ENCODE assay signal across 9 cellular contexts in genomic region chr2:127887452-127888219, GRCh38. TPM values are rescaled to one million over a fixed set of nuclear protein-coding genes. Genes with fewer than 3 reads are reported as not detected.
DNase-seq lines count a peak whose midpoint lies in the region; ATAC-seq, FAIRE-seq and TF ChIP-seq lines count a peak whose summit lies in the region.
"Had no signal": no experiment of that assay in that cellular context is flagged by ENCODE, and none has a peak within 500 bp of the region (broad histone marks: within the 10 kb centered on the region; RNA-seq: fewer than 3 reads in every experiment).

No MANE protein-coding gene starts in this region.

- CTCF ChIA-PET in activated naive CD4-positive, alpha-beta T cell treated with anti-CD3 and anti-CD28 coated beads, Interleukin-2, amount 10 ng/mL, durations not matched to agents 7 days and 5 days (lab: Charles Lee), result interaction anchor here (1.4 kb wide), 1 partner anchor 9 kb away, joined by 3 read pairs; no protein-coding TSS in a partner anchor
- CTCF ChIA-PET in HepG2 (lab: Yijun Ruan, JAX; ENCODE audit: low intra/inter-chr PET ratio, low total read pairs), result no interaction called here

- TF ChIP-seq EP300 in HepG2 (IDR thresholded peaks at IDR 0.05; ENCODE audit: low read depth in 2 of 2, low read length in 2 of 2) (no peak), HepG2 (CRISPR knock-in tag; IDR thresholded peaks at IDR 0.05; ENCODE audit: borderline replicate concordance) (no peak), upper lobe of left lung (IDR thresholded peaks at IDR 0.05) (no peak)

- peak overlapping the region; percentile 6 for H3K27ac ChIP-seq in HepG2 (ENCODE audit: extremely low read length, insufficient read depth, low read length)
- H3K27ac ChIP-seq in upper lobe of left lung, result peak overlapping the region in 3 of 4 donors; percentile 38 to 94 (median 94)

- no peak overlapping the region for H2AFZ ChIP-seq in HepG2 (ENCODE audit: low read length)

- H3K27ac Mint-ChIP-seq in activated naive CD4-positive, alpha-beta T cell treated with anti-CD3 and anti-CD28 coated beads, Interleukin-2, amount 10 ng/mL, durations not matched to agents 7 days and 5 days, result no peak overlapping the region

- H3K9ac ChIP-seq in HepG2 (ENCODE audit: insufficient read depth, low read depth, low read length), result peak overlapping the region; percentile 64

- in situ Hi-C loops in astrocyte of the spinal cord (cut with HindIII; ENCODE audit: low sequenced_read_pairs) (no loop called here), HepG2 (cut with HindIII; ENCODE audit: extremely low pct_ligation_motif_present, low pct_unique_long_range_greater_than_20kb) (no loop called here), ACHN (cut with HindIII; ENCODE audit: low pct_ligation_motif_present, low pct_unique_long_range_greater_than_20kb, low sequenced_read_pairs) (no loop called here)

- peaks cover 35% of the 10 kb centered on the region for H3K79me2 ChIP-seq in HepG2 (ENCODE audit: insufficient read depth, low read length)

- H3K4me2 ChIP-seq in HepG2 (ENCODE audit: low read depth, low read length), result peak overlapping the region; percentile 68

- WGBS in HepG2 (ENCODE audit: low lambda C conversion rate), result 74% methylated on average over 6 of the region's 6 CpGs
- 45 to 57% methylated on average over 6 of the region's 6 CpGs for WGBS in upper lobe of left lung, 2 donors

- no peak for FAIRE-seq in HepG2 (lab: Jason Lieb, UNC)
- FAIRE-seq: G401.6 had no signal

- peak overlapping the region; percentile 57 for H3K4me3 ChIP-seq in astrocyte of the spinal cord (ENCODE audit: low read depth, low read length)
- peak overlapping the region; percentile 46 to 49 (median 48) for H3K4me3 ChIP-seq in HepG2 (replicated peaks in 1 of 3; ENCODE audit: insufficient read depth in 1 of 3, low read depth in 2 of 3, low read length in 3 of 3)
- H3K4me3 ChIP-seq in upper lobe of left lung, result peak overlapping the region in 2 of 4 donors; percentile 60 to 74

- POLR2A ChIA-PET in HepG2 (lab: Yijun Ruan, JAX), result no interaction called here

- ATAC-seq in HepG2, result no peak
- ATAC-seq in upper lobe of left lung (ENCODE audit: low FRiP score in 2 of 2), result no peak

- no peak for TF ChIP-seq POLR2A in HepG2 (IDR thresholded peaks at IDR 0.05; ENCODE audit: insufficient read depth in 1 of 2, low read depth in 2 of 2, low read length in 2 of 2)
- no peak for TF ChIP-seq POLR2A in upper lobe of left lung (IDR thresholded peaks at IDR 0.05)

- H3K4me1 Mint-ChIP-seq in activated naive CD4-positive, alpha-beta T cell treated with anti-CD3 and anti-CD28 coated beads, Interleukin-2, amount 10 ng/mL, durations not matched to agents 7 days and 5 days, result peaks cover 36% of the 10 kb centered on the region

- peaks cover 17% of the 10 kb centered on the region for H3K36me3 Mint-ChIP-seq in activated naive CD4-positive, alpha-beta T cell treated with anti-CD3 and anti-CD28 coated beads, Interleukin-2, amount 10 ng/mL, durations not matched to agents 7 days and 5 days

- no peak for DNase-seq in activated naive CD4-positive, alpha-beta T cell treated with anti-CD3 and anti-CD28 coated beads, Interleukin-2, amount 10 ng/mL, durations not matched to agents 7 days and 5 days
- no peak for DNase-seq in activated naive CD4-positive, alpha-beta T cell treated with Interleukin-2 at 50 U/mL for 16 hours
- DNase-seq in astrocyte of the spinal cord (ENCODE audit: low read depth, low spot score), result peak; percentile 23
- no peak for DNase-seq in HepG2 (ENCODE audit: low spot score)
- DNase-seq in upper lobe of left lung, result no peak
- DNase-seq in NCI-H2171 treated with DMSO at 0.1 percent for 48 hours (lab: John Stamatoyannopoulos, UW), result no peak
- DNase-seq in NCI-H446 (lab: John Stamatoyannopoulos, UW), result no peak
- DNase-seq in ACHN, result no peak

- peaks cover 50% of the 10 kb centered on the region for H3K4me1 ChIP-seq in HepG2 (ENCODE audit: insufficient read depth, low read length)
- H3K4me1 ChIP-seq in upper lobe of left lung, result peaks cover 21 to 32% (median 23%) of the 10 kb centered on the region in 4 donors

- peak overlapping the region; percentile 79 for H3K4me3 Mint-ChIP-seq in activated naive CD4-positive, alpha-beta T cell treated with anti-CD3 and anti-CD28 coated beads, Interleukin-2, amount 10 ng/mL, durations not matched to agents 7 days and 5 days

- no peak for TF ChIP-seq RAD21 in HepG2 (CRISPR knock-in tag; IDR thresholded peaks at IDR 0.05)

- H3K36me3 ChIP-seq in HepG2 (replicated peaks in 1 of 2; ENCODE audit: control insufficient read depth in 1 of 2, insufficient read depth in 2 of 2, low read length in 2 of 2) (peaks cover 0 to 7% of the 10 kb centered on the region in 2 experiments; a peak in 2 of 5 replicates), upper lobe of left lung (peaks cover 0 to 8% (median 3%) of the 10 kb centered on the region in 4 donors)

- H3K27me3 ChIP-seq in HepG2 (ENCODE audit: control insufficient read depth in 1 of 2, insufficient read depth in 2 of 2, low read length in 2 of 2) (no peaks in the 10 kb centered on the region; a peak in 1 of 5 replicates), upper lobe of left lung (no peaks in the 10 kb centered on the region)

- no peaks in the 10 kb centered on the region for H3K9me3 ChIP-seq in HepG2 (ENCODE audit: low read length)
- H3K9me3 ChIP-seq in upper lobe of left lung, result no peaks in the 10 kb centered on the region

- TF ChIP-seq CTCF in astrocyte of the spinal cord (IDR thresholded peaks at IDR 0.05; ENCODE audit: low read depth, low read length), result no peak
- TF ChIP-seq CTCF in HepG2 (CRISPR knock-in tag; IDR thresholded peaks at IDR 0.05), result no peak
- TF ChIP-seq CTCF in upper lobe of left lung (IDR thresholded peaks at IDR 0.05), result no peak

- H4K20me1 ChIP-seq in HepG2 (ENCODE audit: insufficient read depth, low read length), result peaks cover 4% of the 10 kb centered on the region; the same call in 1 of the 2 replicates

- H3K27me3 Mint-ChIP-seq in activated naive CD4-positive, alpha-beta T cell treated with anti-CD3 and anti-CD28 coated beads, Interleukin-2, amount 10 ng/mL, durations not matched to agents 7 days and 5 days, result peaks cover 3% of the 10 kb centered on the region

- no peaks in the 10 kb centered on the region for H3K9me3 Mint-ChIP-seq in activated naive CD4-positive, alpha-beta T cell treated with anti-CD3 and anti-CD28 coated beads, Interleukin-2, amount 10 ng/mL, durations not matched to agents 7 days and 5 days

- no TSS peak for BruUV-seq in HepG2 (replicated peaks; lab: Mats Ljungman, UMichigan)

- intact Hi-C loops in HepG2 (cut with micrococcal nuclease; ENCODE audit: unreplicated experiment), result loop anchor here (2.0 to 10.0 kb wide), 2 partner anchors 19 to 87 kb away; no protein-coding TSS in a partner anchor

RNA-seq across cellular contexts. Expression of gene AMMECR1L, which starts 1.9 kb away (rescaled TPM):
- total RNA-seq in HepG2 (2016; rRNA removed; fragmentation: Illumina TruSeq; extraction: Trizol) (14.2 and 14.7 TPM in 2 replicates), upper lobe of left lung (10 to 100 TPM; 11.5 to 17.8 (median 14.3) TPM)
- 2.6 and 2.9 TPM in 2 replicates for total RNA-seq in HepG2 (2016; cell fraction: cytosol; rRNA removed; fragmentation: Illumina TruSeq; extraction: Trizol; ENCODE audit: low read depth)
- total RNA-seq in HepG2 (2016; cell fraction: insoluble cytoplasmic fraction; rRNA removed; fragmentation: Illumina TruSeq; extraction: Trizol), result 13.0 and 14.1 TPM in 2 replicates
- 6.7 and 7.1 TPM in 2 replicates for total RNA-seq in HepG2 (2016; cell fraction: membrane; rRNA removed; fragmentation: Illumina TruSeq; extraction: Trizol)
- total RNA-seq in HepG2 (2016; cell fraction: nucleus; rRNA removed; fragmentation: Illumina TruSeq; extraction: Trizol), result 15.6 and 17.6 TPM in 2 replicates
- polyA plus RNA-seq in HepG2 (2011; rRNA removed), result 9.1 and 9.4 TPM in 2 replicates
- polyA plus RNA-seq in HepG2 (2011; cell fraction: cytosol; rRNA removed), result 7.3 and 10.9 TPM in 2 replicates
- polyA plus RNA-seq in HepG2 (2011; cell fraction: nucleus; rRNA removed), result 18.3 and 22.2 TPM in 2 replicates
- 13.3 and 16.8 TPM in 2 replicates for polyA plus RNA-seq in HepG2 (2012)
- polyA plus RNA-seq in HepG2 (2016; cell fraction: cytosol; fragmentation: Illumina TruSeq; extraction: Trizol; ENCODE audit: low read depth), result 0.83 and 0.85 TPM in 2 replicates
- polyA plus RNA-seq in HepG2 (2016; cell fraction: insoluble cytoplasmic fraction; fragmentation: Illumina TruSeq; extraction: Trizol; ENCODE audit: low read depth), result 12.6 and 14.1 TPM in 2 replicates
- 3.2 and 3.4 TPM in 2 replicates for polyA plus RNA-seq in HepG2 (2016; cell fraction: membrane; fragmentation: Illumina TruSeq; extraction: Trizol; ENCODE audit: low read depth)
- polyA plus RNA-seq in HepG2 (2016; cell fraction: nucleus; fragmentation: Illumina TruSeq; extraction: Trizol; ENCODE audit: insufficient read depth, low read depth), result 30.7 and 31.8 TPM in 2 replicates
- 10.4 and 15.8 TPM in 2 replicates for polyA minus RNA-seq in HepG2 (2011; rRNA and poly(A)+ RNA removed; ENCODE audit: low replicate concordance)
- polyA minus RNA-seq in HepG2 (2011; cell fraction: cytosol; rRNA and poly(A)+ RNA removed), result 9.9 and 11.5 TPM in 2 replicates
- polyA minus RNA-seq in HepG2 (2011; cell fraction: nucleus; rRNA and poly(A)+ RNA removed), result 21.5 and 23.1 TPM in 2 replicates

RNA-seq across cellular contexts. Expression of gene POLR2D, which starts 29.7 kb away (rescaled TPM):
- total RNA-seq in HepG2 (2016; rRNA removed; fragmentation: Illumina TruSeq; extraction: Trizol), result 46.8 and 73.9 TPM in 2 replicates
- total RNA-seq in HepG2 (2016; cell fraction: cytosol; rRNA removed; fragmentation: Illumina TruSeq; extraction: Trizol; ENCODE audit: low read depth), result 12.6 and 14.2 TPM in 2 replicates
- 48.2 and 65.2 TPM in 2 replicates for total RNA-seq in HepG2 (2016; cell fraction: insoluble cytoplasmic fraction; rRNA removed; fragmentation: Illumina TruSeq; extraction: Trizol)
- total RNA-seq in HepG2 (2016; cell fraction: membrane; rRNA removed; fragmentation: Illumina TruSeq; extraction: Trizol), result 60.9 and 67.5 TPM in 2 replicates
- total RNA-seq in HepG2 (2016; cell fraction: nucleus; rRNA removed; fragmentation: Illumina TruSeq; extraction: Trizol), result 22.2 and 26.9 TPM in 2 replicates
- 22.3 and 26.9 TPM in 2 replicates for polyA plus RNA-seq in HepG2 (2011; rRNA removed)
- polyA plus RNA-seq in HepG2 (2011; cell fraction: cytosol; rRNA removed), result 16.3 and 24.5 TPM in 2 replicates
- polyA plus RNA-seq in HepG2 (2011; cell fraction: nucleus; rRNA removed), result 8.2 and 10.7 TPM in 2 replicates
- polyA plus RNA-seq in HepG2 (2012), result 46.9 and 47.5 TPM in 2 replicates
- 27.4 and 35.8 TPM in 2 replicates for polyA plus RNA-seq in HepG2 (2016; cell fraction: cytosol; fragmentation: Illumina TruSeq; extraction: Trizol; ENCODE audit: low read depth)
- 84.9 and 88.7 TPM in 2 replicates for polyA plus RNA-seq in HepG2 (2016; cell fraction: insoluble cytoplasmic fraction; fragmentation: Illumina TruSeq; extraction: Trizol; ENCODE audit: low read depth)
- 69.2 and 75.1 TPM in 2 replicates for polyA plus RNA-seq in HepG2 (2016; cell fraction: membrane; fragmentation: Illumina TruSeq; extraction: Trizol; ENCODE audit: low read depth)
- 54.7 and 59.0 TPM in 2 replicates for polyA plus RNA-seq in HepG2 (2016; cell fraction: nucleus; fragmentation: Illumina TruSeq; extraction: Trizol; ENCODE audit: insufficient read depth, low read depth)
- 19.8 and 24.2 TPM in 2 replicates for polyA minus RNA-seq in HepG2 (2011; rRNA and poly(A)+ RNA removed; ENCODE audit: low replicate concordance)
- polyA minus RNA-seq in HepG2 (2011; cell fraction: cytosol; rRNA and poly(A)+ RNA removed), result 14.4 and 17.2 TPM in 2 replicates
- polyA minus RNA-seq in HepG2 (2011; cell fraction: nucleus; rRNA and poly(A)+ RNA removed), result 12.0 and 12.3 TPM in 2 replicates
- total RNA-seq in upper lobe of left lung, result 10 to 100 TPM; 11.8 to 22.1 (median 16.7) TPM
